ENCODE assay signal across 9 cellular contexts in genomic region chr10:111240348-111240747, GRCh38.
"Had no signal": no experiment of that assay in that cellular context is flagged by ENCODE, and none has a peak within 500 bp of the region (broad histone marks: within the 10 kb centered on the region; RNA-seq: fewer than 3 reads in every experiment).

No MANE protein-coding gene starts in this region.

- H3K4me1 Mint-ChIP-seq: GM23338, IgD-negative memory B cell had no signal

- DNase-seq: H9, HCEC 1CT, KBM-7 had no signal

- FAIRE-seq: H1, H54 had no signal

- H3K4me2 ChIP-seq: GM23338, KMS-11 had no signal

- ATAC-seq: GM23338 had no signal

- H3K27ac ChIP-seq: HL-60, KMS-11 had no signal

- H3K9me3 Mint-ChIP-seq: GM23338, H9 had no signal

- H3K4me3 ChIP-seq: GM23338 had no signal

- H3K4me3 Mint-ChIP-seq: GM23338, H9, IgD-negative memory B cell had no signal

- H3K27ac Mint-ChIP-seq: GM23338, H9, IgD-negative memory B cell had no signal

- H3K36me3 Mint-ChIP-seq: IgD-negative memory B cell had no signal
